In the genomic region with DNA sequence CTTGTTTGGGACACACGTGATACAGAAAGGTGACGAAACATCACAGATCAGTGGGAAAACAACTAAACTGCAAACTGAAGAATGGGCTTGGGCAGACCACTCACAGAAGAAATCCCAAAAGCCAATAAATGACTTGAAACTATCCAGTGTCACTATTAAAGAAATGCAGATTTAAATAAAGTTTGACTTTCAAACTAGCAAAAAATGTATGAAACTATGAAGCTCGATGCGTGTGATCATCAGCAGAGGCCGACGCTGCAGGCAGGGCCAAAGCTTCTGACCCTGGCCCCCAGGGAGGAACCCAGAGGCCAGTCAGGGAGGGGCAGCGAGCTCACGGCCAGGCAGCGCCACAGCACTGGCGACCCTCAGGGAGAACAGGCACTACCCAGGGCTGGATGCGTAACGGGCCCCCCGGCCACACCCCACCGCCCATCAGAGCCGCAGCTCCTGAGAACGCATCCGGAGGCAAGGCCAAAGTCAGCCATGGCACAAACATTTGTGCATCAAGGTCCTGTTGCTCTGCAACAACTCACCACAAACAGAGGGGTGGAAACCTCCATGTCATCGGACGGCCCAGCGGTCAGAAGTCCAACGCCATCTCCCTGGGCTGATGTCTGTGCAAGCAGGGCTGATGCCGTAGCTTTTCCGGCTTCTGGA, we compare ENCODE assay signal across 15 cellular contexts.
"Had no signal": no experiment of that assay in that cellular context is flagged by ENCODE, and none has a peak within 500 bp of the region (broad histone marks: within the 10 kb centered on the region; RNA-seq: fewer than 3 reads in every experiment).

No MANE protein-coding gene starts in this region.

- H3K4me3 Mint-ChIP-seq: activated CD4-positive, alpha-beta T cell treated with anti-CD3 and anti-CD28 coated beads, Interleukin-2, amount 10 ng/mL, durations not matched to agents 24 days and 14 days; activated naive CD8-positive, alpha-beta T cell; nephron; T-cell had no signal

- ATAC-seq: T-cell had no signal

- H3K36me3 Mint-ChIP-seq: activated naive CD8-positive, alpha-beta T cell; T-cell had no signal

- H3K27me3 ChIP-seq: ovary had no signal

- H3K27me3 Mint-ChIP-seq: activated CD4-positive, alpha-beta T cell treated with anti-CD3 and anti-CD28 coated beads, Interleukin-2, amount 10 ng/mL, durations not matched to agents 24 days and 14 days had no signal

- H3K9me3 ChIP-seq: esophagus squamous epithelium, ovary had no signal

- DNase-seq: activated CD4-positive, alpha-beta T cell treated with anti-CD3 and anti-CD28 coated beads, Interleukin-2, amount 10 ng/mL, durations not matched to agents 24 days and 14 days; anterior cingulate cortex; esophagus squamous epithelium; foreskin fibroblast; ovary; small intestine; T-cell had no signal

- H3K4me1 ChIP-seq: esophagus squamous epithelium, tibial artery had no signal

- H3K27ac Mint-ChIP-seq: activated CD4-positive, alpha-beta T cell treated with anti-CD3 and anti-CD28 coated beads, Interleukin-2, amount 10 ng/mL, durations not matched to agents 24 days and 14 days; activated naive CD8-positive, alpha-beta T cell; activated T-helper 2 cell treated with anti-CD3 and anti-CD28 coated beads, Interferon-gamma antibody, Interleukin-2, Interleukin-4, amounts not matched to agents 10 μg/mL and 5 μg/mL and 100 μg/mL, durations not matched to agents 14 hours and 24 hours and 36 hours; nephron; T-cell had no signal

- H3K4me1 Mint-ChIP-seq: activated CD4-positive, alpha-beta T cell treated with anti-CD3 and anti-CD28 coated beads, Interleukin-2, amount 10 ng/mL, durations not matched to agents 24 days and 14 days; nephron; T-cell had no signal

- H3K9me3 Mint-ChIP-seq: activated CD4-positive, alpha-beta T cell treated with anti-CD3 and anti-CD28 coated beads, Interleukin-2, amount 10 ng/mL, durations not matched to agents 24 days and 14 days; activated T-helper 2 cell treated with anti-CD3 and anti-CD28 coated beads, Interferon-gamma antibody, Interleukin-2, Interleukin-4, amounts not matched to agents 10 μg/mL and 5 μg/mL and 100 μg/mL, durations not matched to agents 14 hours and 24 hours and 36 hours; nephron; T-cell had no signal

- H3K27ac ChIP-seq: dorsolateral prefrontal cortex, esophagus squamous epithelium, ovary, SK-N-MC, tibial artery, WERI-Rb-1 had no signal

- H3K36me3 ChIP-seq: esophagus squamous epithelium, ovary, tibial artery, WERI-Rb-1 had no signal

- H3K4me3 ChIP-seq: dorsolateral prefrontal cortex, esophagus squamous epithelium, lung, ovary, SK-N-MC, tibial artery had no signal
